In the genomic region with DNA sequence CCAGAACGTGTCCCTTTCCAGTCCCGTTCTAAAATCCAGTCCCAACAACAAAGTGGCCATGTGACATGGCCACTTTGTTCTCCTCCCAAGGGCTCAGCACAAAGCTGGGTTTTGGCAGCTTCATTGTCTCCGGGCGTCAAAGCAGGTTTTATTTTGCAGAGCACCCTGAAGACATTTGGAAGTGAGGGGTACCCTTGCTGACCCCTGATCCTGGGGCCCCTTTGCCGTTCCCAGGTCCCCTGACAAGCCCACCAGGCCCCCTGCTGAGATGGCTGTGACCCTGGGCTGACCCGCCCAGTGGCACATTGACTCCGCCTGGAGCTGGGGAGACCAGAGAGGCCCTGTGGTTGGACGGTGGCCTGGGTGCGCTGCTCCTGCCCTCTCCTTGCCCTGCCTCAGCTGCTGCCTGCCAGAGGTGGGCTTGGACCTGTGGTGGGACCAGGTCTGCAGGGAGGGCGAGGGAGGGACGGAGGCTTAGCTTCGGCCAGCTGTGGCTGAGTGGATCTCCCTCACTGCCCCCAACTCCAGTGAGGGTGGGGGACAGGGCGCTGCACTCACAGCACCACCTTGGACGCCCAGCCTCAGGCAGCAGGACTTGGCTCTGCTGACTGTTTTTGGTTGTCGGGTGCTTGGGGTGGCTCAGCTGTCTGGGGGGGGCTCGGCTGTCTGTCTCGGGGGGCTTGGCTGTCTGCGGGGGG, we compare ENCODE assay signal across 19 cellular contexts. TPM values are rescaled to one million over a fixed set of nuclear protein-coding genes. Genes with fewer than 3 reads are reported as not detected.
A peak's percentile ranks its signal among the peaks of the same experiment; 100 is the strongest.
DNase-seq lines count a peak whose midpoint lies in the region; TF ChIP-seq lines count a peak whose summit lies in the region.
"Had no signal": no experiment of that assay in that cellular context is flagged by ENCODE, and none has a peak within 500 bp of the region (broad histone marks: within the 10 kb centered on the region; RNA-seq: fewer than 3 reads in every experiment).

No MANE protein-coding gene starts in this region.

- no peak for DNase-seq in Peyer's patch
- no peak for DNase-seq in hepatocyte (ENCODE audit: low spot score)
- peak; percentile 68 for DNase-seq in neural progenitor cell (ENCODE audit: low spot score)
- DNase-seq in NK-92 treated with Interleukin-12 subunit alpha and Interleukin-12 subunit beta, amount 100 ng/mL, for 24 hours (lab: John Stamatoyannopoulos, UW), result no peak
- DNase-seq in NCI-H2081 treated with DMSO at 0.1 percent for 48 hours (lab: John Stamatoyannopoulos, UW), result no peak
- DNase-seq in COR-L47 (lab: John Stamatoyannopoulos, UW), result no peak
- DNase-seq in GM10266 (ENCODE audit: extremely low spot score), result no peak
- DNase-seq: activated gamma-delta T cell, lower lobe of right lung, NCI-H1436 treated with DMSO at 0.1 percent for 48 hours, NCI-H524 treated with DMSO at 0.1 percent for 48 hours, T1000 had no signal

- TF ChIP-seq POLR2A in Peyer's patch (IDR thresholded peaks at IDR 0.05), result no peak

- H3K9me3 ChIP-seq in BLaER1 (no peaks in the 10 kb centered on the region), Peyer's patch (no peaks in the 10 kb centered on the region), hepatocyte (ENCODE audit: low read depth) (no peaks in the 10 kb centered on the region), neural progenitor cell (ENCODE audit: low read depth) (no peaks in the 10 kb centered on the region)
- H3K9me3 ChIP-seq: lower lobe of right lung had no signal

- H4K20me1 ChIP-seq in BLaER1, result peaks cover 87% of the 10 kb centered on the region
- H4K20me1 ChIP-seq in hepatocyte (ENCODE audit: insufficient read depth, poor library complexity, severe bottlenecking), result peaks cover 23% of the 10 kb centered on the region
- H4K20me1 ChIP-seq in neural progenitor cell (ENCODE audit: low read depth), result peaks cover 72% of the 10 kb centered on the region

- H3K27me3 ChIP-seq in BLaER1 (no peaks in the 10 kb centered on the region), Peyer's patch (no peaks in the 10 kb centered on the region), hepatocyte (no peaks in the 10 kb centered on the region), neural progenitor cell (peaks cover 5% of the 10 kb centered on the region)

- H3K27ac ChIP-seq in BLaER1 (peak overlapping the region; percentile 75), Peyer's patch (peak overlapping the region in 3 of 4 donors; percentile 91 to 100 (median 99)), hepatocyte (peak overlapping the region; percentile 85), neural progenitor cell (peak overlapping the region; percentile 54)
- H3K27ac ChIP-seq: parathyroid adenoma had no signal

- H3K79me2 ChIP-seq in hepatocyte, result peaks cover 49% of the 10 kb centered on the region
- peaks cover 16% of the 10 kb centered on the region for H3K79me2 ChIP-seq in neural progenitor cell (ENCODE audit: low read depth)
- H3K79me2 ChIP-seq: parathyroid adenoma had no signal

- 0 out of 2 replicates have a peak overlapping the region, but pooled peaks have one; percentile 23 for H3K4me3 ChIP-seq in BLaER1
- peak overlapping the region in 2 of 4 donors; percentile 15 to 22 for H3K4me3 ChIP-seq in Peyer's patch
- no peak overlapping the region for H3K4me3 ChIP-seq in hepatocyte
- no peak overlapping the region for H3K4me3 ChIP-seq in neural progenitor cell
- H3K4me3 ChIP-seq: lower lobe of right lung had no signal

- H3K9ac ChIP-seq in BLaER1 (peak overlapping the region; percentile 67), neural progenitor cell (no peak overlapping the region)
- H3K9ac ChIP-seq: parathyroid adenoma had no signal

- H3F3A ChIP-seq in neural progenitor cell (ENCODE audit: low read depth), result peaks cover 17% of the 10 kb centered on the region

- H3K4me2 ChIP-seq in BLaER1 (peak overlapping the region; percentile 99), hepatocyte (peak overlapping the region; percentile 21), neural progenitor cell (peak overlapping the region; percentile 59)

- peak overlapping the region; percentile 78 for H3K4me3 Mint-ChIP-seq in neural progenitor cell

- WGBS in hepatocyte (ENCODE audit: low lambda C conversion rate, missing lambda C conversion rate), result 78% methylated on average over 18 of the region's 18 CpGs

- peaks cover 4% of the 10 kb centered on the region for H3K27me3 Mint-ChIP-seq in neural progenitor cell (ENCODE audit: insufficient read depth, low read depth)
- H3K27me3 Mint-ChIP-seq: activated CD8-positive, alpha-beta T cell treated with anti-CD3 and anti-CD28 coated beads for 36 hours had no signal

- H3K9me3 Mint-ChIP-seq in neural progenitor cell, result no peaks in the 10 kb centered on the region
- H3K9me3 Mint-ChIP-seq: activated CD8-positive, alpha-beta T cell treated with anti-CD3 and anti-CD28 coated beads for 36 hours had no signal

- peaks cover 47% of the 10 kb centered on the region for H3K4me1 Mint-ChIP-seq in neural progenitor cell

- no peak for TF ChIP-seq CTCF in Peyer's patch (IDR thresholded peaks at IDR 0.05)
- TF ChIP-seq CTCF in hepatocyte (IDR thresholded peaks at IDR 0.05; ENCODE audit: poor library complexity), result no peak
- TF ChIP-seq CTCF in neural progenitor cell (IDR thresholded peaks at IDR 0.05), result no peak
- TF ChIP-seq CTCF in GM10266 (IDR thresholded peaks at IDR 0.05; ENCODE audit: control insufficient read depth, insufficient read depth, low read depth, missing control alignments), result no peak

- peak overlapping the region; percentile 85 for H3K27ac Mint-ChIP-seq in neural progenitor cell

- peaks cover 88% of the 10 kb centered on the region for H3K4me1 ChIP-seq in BLaER1
- peaks cover 13 to 60% (median 18%) of the 10 kb centered on the region in 4 donors for H3K4me1 ChIP-seq in Peyer's patch
- peaks cover 41% of the 10 kb centered on the region for H3K4me1 ChIP-seq in hepatocyte (ENCODE audit: insufficient read depth)
- H3K4me1 ChIP-seq in neural progenitor cell, result peaks cover 29% of the 10 kb centered on the region

- H3K36me3 ChIP-seq in BLaER1 (peaks cover 37% of the 10 kb centered on the region), Peyer's patch (peaks cover 0 to 31% (median 0%) of the 10 kb centered on the region in 3 donors), hepatocyte (replicated peaks; ENCODE audit: insufficient read depth, low read depth) (no peaks in the 10 kb centered on the region), neural progenitor cell (no peaks in the 10 kb centered on the region)

- no peaks in the 10 kb centered on the region for H3K36me3 Mint-ChIP-seq in neural progenitor cell

- H2AFZ ChIP-seq in hepatocyte (no peak overlapping the region), neural progenitor cell (replicated peaks) (no peak overlapping the region)
- H2AFZ ChIP-seq: parathyroid adenoma had no signal

- no peaks in the 10 kb centered on the region for H3K9me2 ChIP-seq in hepatocyte (replicated peaks; ENCODE audit: insufficient read depth)

RNA-seq across cellular contexts. Expression of a gene that starts 4.3 kb away (rescaled TPM):
- 100 to 1,000 TPM; 192 to 404 (median 274) TPM for total RNA-seq in Peyer's patch
- 115 and 140 TPM in 2 replicates for total RNA-seq in hepatocyte
- 191 and 205 TPM in 2 replicates for polyA plus RNA-seq in hepatocyte
- total RNA-seq in neural progenitor cell (ENCODE audit: low replicate concordance), result 48.7 and 126 TPM in 2 replicates

RNA-seq across cellular contexts. Expression of a gene that starts 18.5 kb away (rescaled TPM):
- 1 to 10 TPM in 1 of 4 donors, not detected in 3; 1.7 TPM for total RNA-seq in Peyer's patch
- 1.00 and 1.3 TPM in 2 replicates for total RNA-seq in hepatocyte
- 0.32 and 0.42 TPM in 2 replicates for polyA plus RNA-seq in hepatocyte
- total RNA-seq in neural progenitor cell (ENCODE audit: low replicate concordance), result not detected in 2 replicates
- total RNA-seq: activated CD8-positive, alpha-beta T cell treated with anti-CD3 and anti-CD28 coated beads for 36 hours; bronchial epithelial cell; Daoy; lower lobe of right lung had no signal

RNA-seq across cellular contexts. Expression of a gene that starts 35.0 kb away (rescaled TPM):
- total RNA-seq in Peyer's patch (10 to 100 TPM; 20.5 to 50.6 (median 39.9) TPM), hepatocyte (17.1 and 20.3 TPM in 2 replicates), neural progenitor cell (ENCODE audit: low replicate concordance) (7.5 and 17.9 TPM in 2 replicates)
- polyA plus RNA-seq in hepatocyte, result 33.6 and 40.4 TPM in 2 replicates

RNA-seq across cellular contexts. Expression of a gene that starts 42.5 kb away (rescaled TPM):
- not detected for total RNA-seq in Peyer's patch
- not detected in 2 replicates for total RNA-seq in hepatocyte
- polyA plus RNA-seq in hepatocyte, result 0.33 TPM in 1 of 2 replicates, not detected in the other
- not detected in 2 replicates for total RNA-seq in neural progenitor cell (ENCODE audit: low replicate concordance)
- total RNA-seq: activated CD8-positive, alpha-beta T cell treated with anti-CD3 and anti-CD28 coated beads for 36 hours; bronchial epithelial cell; Daoy; endothelial cell of umbilical vein; lower lobe of right lung; urinary bladder had no signal
- polyA plus RNA-seq: endothelial cell of umbilical vein, urinary bladder had no signal

RNA-seq across cellular contexts. Expression of a gene that starts 49.2 kb away (rescaled TPM):
- 10 to 100 TPM in 1 of 4 donors, 1 to 10 TPM in 3; 1.1 to 27.2 (median 3.3) TPM for total RNA-seq in Peyer's patch
- 0.24 and 0.50 TPM in 2 replicates for total RNA-seq in hepatocyte
- 0.25 TPM in 1 of 2 replicates, not detected in the other for polyA plus RNA-seq in hepatocyte
- 0.28 TPM in 1 of 2 replicates, not detected in the other for total RNA-seq in neural progenitor cell (ENCODE audit: low replicate concordance)
- total RNA-seq: endothelial cell of umbilical vein had no signal
- polyA plus RNA-seq: endothelial cell of umbilical vein had no signal

Comparison
In these comparisons a context has a peak if more than half of its experiments do, and no peak if none do; other contexts are left out.
1. H3K4me2 ChIP-seq: peak in every context shown above with its lines; median percentile 99 in BLaER1; 59 in neural progenitor cell; 21 in hepatocyte.